21 cellular contexts compared by ENCODE assay signal in genomic region chr16:65760874-65761273, GRCh38.
"Had no signal": no experiment of that assay in that cellular context is flagged by ENCODE, and none has a peak within 500 bp of the region (broad histone marks: within the 10 kb centered on the region; RNA-seq: fewer than 3 reads in every experiment).

No MANE protein-coding gene starts in this region.

- H3K4me3 ChIP-seq: colonic mucosa, esophagus squamous epithelium, gastrocnemius medialis, heart left ventricle, left lung, lower lobe of right lung, mucosa of descending colon had no signal

- H3K9me3 Mint-ChIP-seq: dendritic cell treated with granulocyte-macrophage colony-stimulating factor and Interleukin-4, amounts not matched to agents 40 ng/mL and 50 ng/mL, for 4 days; endodermal cell; mesothelial cell of epicardium had no signal

- H3K36me3 ChIP-seq: colonic mucosa, esophagus squamous epithelium, gastrocnemius medialis, heart left ventricle, left lung, lower lobe of right lung had no signal

- DNase-seq: colonic mucosa; cortex of kidney; effector CD8-positive, alpha-beta T cell; effector memory CD8-positive, alpha-beta T cell; endodermal cell; erythroblast; esophagus squamous epithelium; foreskin fibroblast; foreskin melanocyte; gastrocnemius medialis; heart left ventricle; hippocampal formation; left cardiac atrium; left lung; left ventricle myocardium superior; lower lobe of right lung; mesenchymal stem cell; mucosa of descending colon had no signal

- H3K27ac ChIP-seq: colonic mucosa, epithelial cell of prostate, esophagus squamous epithelium, gastrocnemius medialis, heart left ventricle, left lung, lower lobe of right lung had no signal

- H3K27ac Mint-ChIP-seq: dendritic cell treated with granulocyte-macrophage colony-stimulating factor and Interleukin-4, amounts not matched to agents 40 ng/mL and 50 ng/mL, for 4 days; effector memory CD8-positive, alpha-beta T cell; endodermal cell; mesothelial cell of epicardium had no signal

- H3K4me3 Mint-ChIP-seq: dendritic cell treated with granulocyte-macrophage colony-stimulating factor and Interleukin-4, amounts not matched to agents 40 ng/mL and 50 ng/mL, for 4 days; effector memory CD8-positive, alpha-beta T cell; endodermal cell; mesothelial cell of epicardium had no signal

- H3K27me3 ChIP-seq: colonic mucosa, esophagus squamous epithelium, gastrocnemius medialis, heart left ventricle, left lung had no signal

- H3K27me3 Mint-ChIP-seq: effector memory CD8-positive, alpha-beta T cell had no signal

- H3K9me3 ChIP-seq: colonic mucosa, esophagus squamous epithelium, gastrocnemius medialis, heart left ventricle, left lung, lower lobe of right lung, mucosa of descending colon had no signal

- H3K4me1 ChIP-seq: colonic mucosa, esophagus squamous epithelium, heart left ventricle, left lung, lower lobe of right lung had no signal

- H3K36me3 Mint-ChIP-seq: mesothelial cell of epicardium had no signal
